In the genomic region with DNA sequence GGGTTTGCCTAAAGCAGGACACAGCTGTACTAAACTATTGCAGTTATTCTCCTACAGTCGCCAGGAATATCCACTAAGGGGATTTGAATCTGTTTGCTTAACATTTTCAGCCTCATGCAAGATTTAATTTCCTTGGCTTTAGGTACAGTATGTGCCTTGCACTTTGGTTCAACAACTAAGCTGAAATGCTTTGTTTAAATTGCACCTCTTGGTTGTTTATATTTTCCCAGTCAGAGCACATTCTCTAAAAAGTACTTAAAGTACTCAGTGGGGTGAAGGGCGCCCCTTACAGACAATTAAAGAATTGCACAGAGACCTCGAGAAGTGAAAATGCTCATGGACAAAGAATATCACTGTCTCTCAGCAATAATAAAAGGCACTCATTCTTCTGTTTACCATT, we compare ENCODE assay signal across 23 cellular contexts.
DNase-seq lines count a peak whose midpoint lies in the region; ATAC-seq and TF ChIP-seq lines count a peak whose summit lies in the region.
"Had no signal": no experiment of that assay in that cellular context is flagged by ENCODE, and none has a peak within 500 bp of the region (broad histone marks: within the 10 kb centered on the region; RNA-seq: fewer than 3 reads in every experiment).

No MANE protein-coding gene starts in this region.

- no peak overlapping the region for H3K23ac ChIP-seq in mesenchymal stem cell (ENCODE audit: low read length in 2 of 2)

- H3K36me3 Mint-ChIP-seq in activated CD8-positive, alpha-beta T cell treated with anti-CD3 and anti-CD28 coated beads, Interleukin-2, amount 10 ng/mL, durations not matched to agents 7 days and 5 days (ENCODE audit: low read depth), result no peaks in the 10 kb centered on the region
- H3K36me3 Mint-ChIP-seq: activated naive CD8-positive, alpha-beta T cell treated with anti-CD3 and anti-CD28 coated beads, Interleukin-2, amount 10 ng/mL, durations not matched to agents 7 days and 5 days had no signal

- H3K9ac ChIP-seq in HCT116 (ENCODE audit: low read length) (no peak overlapping the region), adipocyte (ENCODE audit: low read length) (no peak overlapping the region), mesenchymal stem cell (ENCODE audit: low read length) (no peak overlapping the region)

- no peak for DNase-seq in A673 (ENCODE audit: low spot score)
- no peak for DNase-seq in HCT116 (ENCODE audit: low read depth, low spot score)
- DNase-seq in adipocyte (ENCODE audit: low read depth), result peak; percentile 65
- peak; percentile 12 for DNase-seq in mesenchymal stem cell
- DNase-seq in NCI-H748 (lab: John Stamatoyannopoulos, UW; ENCODE audit: unreplicated experiment), result no peak
- no peak for DNase-seq in RKO (ENCODE audit: low spot score)
- DNase-seq in activated CD8-positive, alpha-beta T cell treated with anti-CD3 and anti-CD28 coated beads, Interleukin-2, amount 10 ng/mL, durations not matched to agents 7 days and 5 days, result no peak
- DNase-seq: activated CD8-positive, alpha-beta memory T cell treated with anti-CD3 and anti-CD28 coated beads, Interleukin-2, amount 50 U/mL, for 48 hours; activated naive CD8-positive, alpha-beta T cell treated with anti-CD3 and anti-CD28 coated beads, Interleukin-2, amount 10 ng/mL, durations not matched to agents 7 days and 5 days; C1 segment of cervical spinal cord; colonic mucosa; HCEC 1CT; NCI-H1092 treated with DMSO at 0.1 percent for 48 hours; NCI-H2171; NCI-H774; Peyer's patch; stimulated activated CD4-positive, alpha-beta T cell treated with anti-CD3 and anti-CD28 coated beads, Interleukin-15, amount 100 ng/mL, for 24 hours; substantia nigra; WERI-Rb-1 had no signal

- no peaks in the 10 kb centered on the region for H3K36me3 ChIP-seq in A673 (ENCODE audit: insufficient read depth, low read length, poor library complexity, severe bottlenecking)
- no peaks in the 10 kb centered on the region for H3K36me3 ChIP-seq in HCT116 (ENCODE audit: control insufficient read depth in 1 of 2, insufficient read depth in 2 of 2, low read length in 2 of 2)
- no peaks in the 10 kb centered on the region for H3K36me3 ChIP-seq in adipocyte (ENCODE audit: control insufficient read depth, insufficient read depth, low read length, severe bottlenecking)
- H3K36me3 ChIP-seq in mesenchymal stem cell (ENCODE audit: control insufficient read depth in 1 of 2, insufficient read depth in 2 of 2, low read depth in 1 of 2, low read length in 2 of 2), result no peaks in the 10 kb centered on the region
- H3K36me3 ChIP-seq: colonic mucosa, Peyer's patch, right atrium auricular region, WERI-Rb-1 had no signal

- CTCF ChIA-PET in A673 (lab: Charles Lee) (no interaction called here), HCT116 (lab: Charles Lee) (no interaction called here)
- CTCF ChIA-PET in activated CD8-positive, alpha-beta T cell treated with anti-CD3 and anti-CD28 coated beads, Interleukin-2, amount 10 ng/mL, durations not matched to agents 7 days and 5 days (lab: Charles Lee), result no interaction called here

- no peak overlapping the region for H3K4ac ChIP-seq in mesenchymal stem cell (ENCODE audit: low read depth in 1 of 2, low read length in 2 of 2)

- no peak overlapping the region for H2BK120ac ChIP-seq in mesenchymal stem cell (ENCODE audit: low read depth, low read length)

- H3K4me1 ChIP-seq in A673 (ENCODE audit: insufficient read depth, low read length, poor library complexity, severe bottlenecking), result no peaks in the 10 kb centered on the region
- no peaks in the 10 kb centered on the region for H3K4me1 ChIP-seq in HCT116 (ENCODE audit: control insufficient read depth in 1 of 2, insufficient read depth in 2 of 2, low read length in 2 of 2)
- peaks cover 16% of the 10 kb centered on the region for H3K4me1 ChIP-seq in adipocyte (ENCODE audit: control insufficient read depth, insufficient read depth, low read length)
- H3K4me1 ChIP-seq in mesenchymal stem cell (ENCODE audit: control insufficient read depth, insufficient read depth, low read depth, low read length), result peaks cover 2% of the 10 kb centered on the region
- H3K4me1 ChIP-seq: colonic mucosa, Peyer's patch, right atrium auricular region had no signal

- intact Hi-C loops in A673 (cut with micrococcal nuclease; ENCODE audit: unreplicated experiment), result no loop called here
- intact Hi-C loops in HCT116 (cut with micrococcal nuclease), result no loop called here

- H3K4me3 ChIP-seq in A673 (ENCODE audit: low read depth, low read length, poor library complexity, severe bottlenecking) (no peak overlapping the region), HCT116 (replicated peaks in 1 of 2; ENCODE audit: low read depth in 1 of 2, low read length in 2 of 2) (no peak overlapping the region), adipocyte (ENCODE audit: low read length) (no peak overlapping the region), mesenchymal stem cell (ENCODE audit: insufficient read depth in 1 of 2, low read depth in 1 of 2, low read length in 2 of 2) (no peak overlapping the region)
- H3K4me3 ChIP-seq: colonic mucosa, Peyer's patch, right atrium auricular region, SK-N-MC had no signal

- H3K4me2 ChIP-seq in HCT116 (ENCODE audit: low read length) (no peak overlapping the region), mesenchymal stem cell (ENCODE audit: low read length, poor library complexity, severe bottlenecking) (no peak overlapping the region)

- ATAC-seq in HCT116 (no peak), HG03045 (IDR thresholded peaks at IDR 0.05; ENCODE audit: unreplicated experiment) (no peak)
- ATAC-seq in activated CD8-positive, alpha-beta T cell treated with anti-CD3 and anti-CD28 coated beads, Interleukin-2, amount 10 ng/mL, durations not matched to agents 7 days and 5 days, result no peak

- TF ChIP-seq POLR2A in HCT116 (IDR thresholded peaks at IDR 0.05; ENCODE audit: borderline replicate concordance, extremely low read depth, insufficient read depth, insufficient read length), result no peak

- POLR2A ChIA-PET in A673 (lab: Charles Lee; ENCODE audit: low non-redundant PET), result no interaction called here
- POLR2A ChIA-PET in HCT116 (lab: Charles Lee), result no interaction called here
- POLR2A ChIA-PET in activated CD8-positive, alpha-beta T cell treated with anti-CD3 and anti-CD28 coated beads, Interleukin-2, amount 10 ng/mL, durations not matched to agents 7 days and 5 days (lab: Charles Lee), result no interaction called here

- H3K9me2 ChIP-seq in HCT116 (ENCODE audit: insufficient read depth), result no peaks in the 10 kb centered on the region

- TF ChIP-seq CTCF in A673 (conservative IDR thresholded peaks at IDR 0.05; ENCODE audit: low read depth, low read length), result peak; percentile 56
- TF ChIP-seq CTCF in HCT116 (IDR thresholded peaks at IDR 0.05 in 2 of 3, conservative IDR thresholded peaks at IDR 0.05 in 1 of 3; ENCODE audit: borderline replicate concordance in 1 of 3, insufficient read depth in 1 of 3, low read depth in 2 of 3, low read length in 2 of 3), result peak in 2 of 3 experiments; percentile 2 to 38; a peak in 2 of 6 replicates

- H3K4me1 Mint-ChIP-seq in activated CD8-positive, alpha-beta T cell treated with anti-CD3 and anti-CD28 coated beads, Interleukin-2, amount 10 ng/mL, durations not matched to agents 7 days and 5 days (ENCODE audit: low read depth), result no peaks in the 10 kb centered on the region
- H3K4me1 Mint-ChIP-seq: activated naive CD8-positive, alpha-beta T cell treated with anti-CD3 and anti-CD28 coated beads, Interleukin-2, amount 10 ng/mL, durations not matched to agents 7 days and 5 days had no signal

- no peak overlapping the region for H2BK12ac ChIP-seq in mesenchymal stem cell (ENCODE audit: low read length in 2 of 2)

- no TSS peak for BruUV-seq in A673 (replicated peaks; lab: Mats Ljungman, UMichigan)
- no TSS peak for BruUV-seq in HCT116 (replicated peaks; lab: Mats Ljungman, UMichigan)

- H3K4me3 Mint-ChIP-seq in activated CD8-positive, alpha-beta T cell treated with anti-CD3 and anti-CD28 coated beads, Interleukin-2, amount 10 ng/mL, durations not matched to agents 7 days and 5 days, result no peak overlapping the region
- H3K4me3 Mint-ChIP-seq: activated naive CD8-positive, alpha-beta T cell treated with anti-CD3 and anti-CD28 coated beads, Interleukin-2, amount 10 ng/mL, durations not matched to agents 7 days and 5 days; brain had no signal

- TF ChIP-seq RAD21 in HCT116 (IDR thresholded peaks at IDR 0.05; ENCODE audit: low read depth), result no peak

- H4K20me1 ChIP-seq in HCT116 (ENCODE audit: insufficient read depth), result no peaks in the 10 kb centered on the region

- H3K79me1 ChIP-seq in mesenchymal stem cell (replicated peaks; ENCODE audit: low read length, poor library complexity, severe bottlenecking), result no peaks in the 10 kb centered on the region

- H2AFZ ChIP-seq in HCT116 (ENCODE audit: low read depth, low read length, poor library complexity, severe bottlenecking), result no peak overlapping the region
- no peak overlapping the region for H2AFZ ChIP-seq in mesenchymal stem cell (ENCODE audit: low read depth, low read length)

- no peaks in the 10 kb centered on the region for H3K79me2 ChIP-seq in HCT116 (ENCODE audit: insufficient read depth, low read length)

- no peak overlapping the region for H3K27ac ChIP-seq in A673 (ENCODE audit: low read depth, low read length, poor library complexity, severe bottlenecking)
- H3K27ac ChIP-seq in HCT116 (ENCODE audit: low read depth, low read length), result no peak overlapping the region
- no peak overlapping the region for H3K27ac ChIP-seq in mesenchymal stem cell (ENCODE audit: low read length, poor library complexity, severe bottlenecking)
- H3K27ac ChIP-seq: colonic mucosa, Peyer's patch, right atrium auricular region, SK-N-MC, WERI-Rb-1 had no signal

- H4K91ac ChIP-seq in mesenchymal stem cell (ENCODE audit: low read length), result no peak overlapping the region

- H3K27me3 ChIP-seq in A673 (replicated peaks; ENCODE audit: insufficient read depth, low read depth, low read length, poor library complexity) (no peaks in the 10 kb centered on the region), HCT116 (ENCODE audit: insufficient read depth, low read length) (peaks cover 13% of the 10 kb centered on the region; the same call in 1 of the 2 replicates), adipocyte (replicated peaks; ENCODE audit: control insufficient read depth, insufficient read depth, low read length) (no peaks in the 10 kb centered on the region), mesenchymal stem cell (ENCODE audit: control insufficient read depth in 1 of 2, insufficient read depth in 1 of 2, low read length in 2 of 2) (peaks cover 0 to 9% of the 10 kb centered on the region in 2 experiments)
- H3K27me3 ChIP-seq: colonic mucosa, Peyer's patch, right atrium auricular region had no signal

- no peak overlapping the region for H2BK15ac ChIP-seq in mesenchymal stem cell (ENCODE audit: low read depth, poor library complexity, severe bottlenecking)

- no peak overlapping the region for H4K8ac ChIP-seq in mesenchymal stem cell (ENCODE audit: low read length)

- H3K27me3 Mint-ChIP-seq in activated CD8-positive, alpha-beta T cell treated with anti-CD3 and anti-CD28 coated beads, Interleukin-2, amount 10 ng/mL, durations not matched to agents 7 days and 5 days (ENCODE audit: low read depth), result no peaks in the 10 kb centered on the region

- H3K18ac ChIP-seq in mesenchymal stem cell (ENCODE audit: low read depth in 1 of 2, low read length in 2 of 2), result no peak overlapping the region

- H3K9me3 Mint-ChIP-seq in activated CD8-positive, alpha-beta T cell treated with anti-CD3 and anti-CD28 coated beads, Interleukin-2, amount 10 ng/mL, durations not matched to agents 7 days and 5 days (ENCODE audit: insufficient read depth), result no peaks in the 10 kb centered on the region
- H3K9me3 Mint-ChIP-seq: activated naive CD8-positive, alpha-beta T cell treated with anti-CD3 and anti-CD28 coated beads, Interleukin-2, amount 10 ng/mL, durations not matched to agents 7 days and 5 days had no signal

- RAD21 ChIA-PET in HCT116 (lab: Charles Lee; ENCODE audit: low non-redundant PET in 1 of 2, low total read pairs in 2 of 2, uncharacterized antibody in 2 of 2, unreplicated experiment in 2 of 2), result no interaction called here

- no peaks in the 10 kb centered on the region for H3K9me3 ChIP-seq in A673 (ENCODE audit: low read depth, low read length, poor library complexity, severe bottlenecking)
- H3K9me3 ChIP-seq in HCT116 (ENCODE audit: control insufficient read depth in 1 of 2, insufficient read depth in 1 of 2, low read depth in 1 of 2, low read length in 2 of 2), result no peaks in the 10 kb centered on the region
- H3K9me3 ChIP-seq in adipocyte (ENCODE audit: control insufficient read depth, low read length), result no peaks in the 10 kb centered on the region
- H3K9me3 ChIP-seq in mesenchymal stem cell (ENCODE audit: control insufficient read depth, low read length), result no peaks in the 10 kb centered on the region
- H3K9me3 ChIP-seq: colonic mucosa, Peyer's patch, right atrium auricular region had no signal

- H2AK5ac ChIP-seq in mesenchymal stem cell (ENCODE audit: low read length, severe bottlenecking), result no peak overlapping the region

- H3K27ac Mint-ChIP-seq in activated CD8-positive, alpha-beta T cell treated with anti-CD3 and anti-CD28 coated beads, Interleukin-2, amount 10 ng/mL, durations not matched to agents 7 days and 5 days, result no peak overlapping the region
- H3K27ac Mint-ChIP-seq: activated naive CD8-positive, alpha-beta T cell treated with anti-CD3 and anti-CD28 coated beads, Interleukin-2, amount 10 ng/mL, durations not matched to agents 7 days and 5 days had no signal

- no peak overlapping the region for H2BK5ac ChIP-seq in mesenchymal stem cell (ENCODE audit: low read depth, low read length, poor library complexity, severe bottlenecking)

- no peak overlapping the region for H3K14ac ChIP-seq in mesenchymal stem cell (ENCODE audit: low read length in 2 of 2)

- 30% methylated on average over 3 of the region's 3 CpGs for WGBS in mesenchymal stem cell

Comparison
In these comparisons a context has a peak if more than half of its experiments do, and no peak if none do; other contexts are left out.
1. DNase-seq: peak in adipocyte (single experiment) and mesenchymal stem cell (single experiment); none in A673 (single experiment), HCT116 (single experiment), NCI-H748 (single experiment), RKO (single experiment) and activated CD8-positive, alpha-beta T cell treated with anti-CD3 and anti-CD28 coated beads, Interleukin-2, amount 10 ng/mL, durations not matched to agents 7 days and 5 days (single experiment).